Comparison of ENCODE assay signal across 1 cellular context in the genomic region with DNA sequence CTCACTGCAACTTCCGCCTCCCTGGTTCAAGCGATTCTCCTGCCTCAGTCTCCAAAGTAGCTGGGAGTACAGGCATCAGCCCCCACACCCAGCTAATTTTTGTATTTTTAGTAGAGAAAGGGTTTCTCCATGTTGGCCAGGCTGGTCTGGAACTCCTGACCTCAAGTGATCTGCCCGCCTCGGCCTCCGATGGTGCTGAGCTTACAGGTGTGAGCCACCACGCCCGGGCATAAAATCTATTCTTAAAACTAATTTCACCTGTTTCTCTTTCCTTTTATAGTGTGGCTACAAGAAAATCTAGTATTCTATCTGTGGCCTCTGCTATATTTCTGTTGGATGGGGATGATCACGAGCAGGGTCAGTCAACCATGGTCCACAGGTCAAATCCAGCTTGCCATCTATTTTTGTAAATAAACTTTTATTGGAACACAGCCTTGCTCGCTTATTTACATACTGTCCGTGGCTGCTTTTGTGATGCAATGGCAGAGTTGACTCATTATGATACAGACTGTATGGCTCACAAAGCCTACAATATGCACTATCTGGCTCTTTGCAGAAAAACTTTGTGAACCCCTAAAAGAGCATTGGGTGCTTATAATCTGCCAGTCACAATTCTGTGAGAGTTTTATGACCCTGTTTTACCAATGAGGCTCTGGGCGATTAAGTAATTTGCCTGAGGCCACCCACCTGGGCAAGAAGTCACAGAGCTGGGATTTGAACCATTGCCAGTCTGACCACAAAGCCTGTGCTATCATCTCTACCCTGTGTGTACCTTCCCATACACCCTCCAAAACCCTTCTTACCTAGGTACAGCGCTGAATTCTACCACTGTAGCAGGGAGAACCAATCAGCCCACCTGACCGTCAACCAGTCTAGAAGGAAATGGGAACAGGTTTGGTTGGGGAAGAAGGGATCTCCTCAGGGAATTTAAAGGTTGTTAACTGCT.
TF ChIP-seq lines count a peak whose summit lies in the region.

No MANE protein-coding gene starts in this region.

TF ChIP-seq in GM23338, 12 proteins besides CTCF, POLR2A, EP300 and RAD21 (continued from another document):
- TF ChIP-seq, protein P1, sequence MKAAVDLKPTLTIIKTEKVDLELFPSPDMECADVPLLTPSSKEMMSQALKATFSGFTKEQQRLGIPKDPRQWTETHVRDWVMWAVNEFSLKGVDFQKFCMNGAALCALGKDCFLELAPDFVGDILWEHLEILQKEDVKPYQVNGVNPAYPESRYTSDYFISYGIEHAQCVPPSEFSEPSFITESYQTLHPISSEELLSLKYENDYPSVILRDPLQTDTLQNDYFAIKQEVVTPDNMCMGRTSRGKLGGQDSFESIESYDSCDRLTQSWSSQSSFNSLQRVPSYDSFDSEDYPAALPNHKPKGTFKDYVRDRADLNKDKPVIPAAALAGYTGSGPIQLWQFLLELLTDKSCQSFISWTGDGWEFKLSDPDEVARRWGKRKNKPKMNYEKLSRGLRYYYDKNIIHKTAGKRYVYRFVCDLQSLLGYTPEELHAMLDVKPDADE (IDR thresholded peaks at IDR 0.05): no peak
- TF ChIP-seq STAT1 (IDR thresholded peaks at IDR 0.05; ENCODE audit: unreplicated experiment): no peak
- TF ChIP-seq EZH2phosphoT487 (IDR thresholded peaks at IDR 0.05; ENCODE audit: unreplicated experiment): no peak
- no peak for TF ChIP-seq NANOG (IDR thresholded peaks at IDR 0.05; ENCODE audit: borderline replicate concordance)
- no peak for TF ChIP-seq POLR2AphosphoS5 (IDR thresholded peaks at IDR 0.05; ENCODE audit: low read depth)
- no peak for TF ChIP-seq ZNF114 (CRISPR knock-in tag; IDR thresholded peaks at IDR 0.05)
- no peak for TF ChIP-seq EZH2 (IDR thresholded peaks at IDR 0.05; ENCODE audit: low read depth, unreplicated experiment)
- TF ChIP-seq, protein P2, sequence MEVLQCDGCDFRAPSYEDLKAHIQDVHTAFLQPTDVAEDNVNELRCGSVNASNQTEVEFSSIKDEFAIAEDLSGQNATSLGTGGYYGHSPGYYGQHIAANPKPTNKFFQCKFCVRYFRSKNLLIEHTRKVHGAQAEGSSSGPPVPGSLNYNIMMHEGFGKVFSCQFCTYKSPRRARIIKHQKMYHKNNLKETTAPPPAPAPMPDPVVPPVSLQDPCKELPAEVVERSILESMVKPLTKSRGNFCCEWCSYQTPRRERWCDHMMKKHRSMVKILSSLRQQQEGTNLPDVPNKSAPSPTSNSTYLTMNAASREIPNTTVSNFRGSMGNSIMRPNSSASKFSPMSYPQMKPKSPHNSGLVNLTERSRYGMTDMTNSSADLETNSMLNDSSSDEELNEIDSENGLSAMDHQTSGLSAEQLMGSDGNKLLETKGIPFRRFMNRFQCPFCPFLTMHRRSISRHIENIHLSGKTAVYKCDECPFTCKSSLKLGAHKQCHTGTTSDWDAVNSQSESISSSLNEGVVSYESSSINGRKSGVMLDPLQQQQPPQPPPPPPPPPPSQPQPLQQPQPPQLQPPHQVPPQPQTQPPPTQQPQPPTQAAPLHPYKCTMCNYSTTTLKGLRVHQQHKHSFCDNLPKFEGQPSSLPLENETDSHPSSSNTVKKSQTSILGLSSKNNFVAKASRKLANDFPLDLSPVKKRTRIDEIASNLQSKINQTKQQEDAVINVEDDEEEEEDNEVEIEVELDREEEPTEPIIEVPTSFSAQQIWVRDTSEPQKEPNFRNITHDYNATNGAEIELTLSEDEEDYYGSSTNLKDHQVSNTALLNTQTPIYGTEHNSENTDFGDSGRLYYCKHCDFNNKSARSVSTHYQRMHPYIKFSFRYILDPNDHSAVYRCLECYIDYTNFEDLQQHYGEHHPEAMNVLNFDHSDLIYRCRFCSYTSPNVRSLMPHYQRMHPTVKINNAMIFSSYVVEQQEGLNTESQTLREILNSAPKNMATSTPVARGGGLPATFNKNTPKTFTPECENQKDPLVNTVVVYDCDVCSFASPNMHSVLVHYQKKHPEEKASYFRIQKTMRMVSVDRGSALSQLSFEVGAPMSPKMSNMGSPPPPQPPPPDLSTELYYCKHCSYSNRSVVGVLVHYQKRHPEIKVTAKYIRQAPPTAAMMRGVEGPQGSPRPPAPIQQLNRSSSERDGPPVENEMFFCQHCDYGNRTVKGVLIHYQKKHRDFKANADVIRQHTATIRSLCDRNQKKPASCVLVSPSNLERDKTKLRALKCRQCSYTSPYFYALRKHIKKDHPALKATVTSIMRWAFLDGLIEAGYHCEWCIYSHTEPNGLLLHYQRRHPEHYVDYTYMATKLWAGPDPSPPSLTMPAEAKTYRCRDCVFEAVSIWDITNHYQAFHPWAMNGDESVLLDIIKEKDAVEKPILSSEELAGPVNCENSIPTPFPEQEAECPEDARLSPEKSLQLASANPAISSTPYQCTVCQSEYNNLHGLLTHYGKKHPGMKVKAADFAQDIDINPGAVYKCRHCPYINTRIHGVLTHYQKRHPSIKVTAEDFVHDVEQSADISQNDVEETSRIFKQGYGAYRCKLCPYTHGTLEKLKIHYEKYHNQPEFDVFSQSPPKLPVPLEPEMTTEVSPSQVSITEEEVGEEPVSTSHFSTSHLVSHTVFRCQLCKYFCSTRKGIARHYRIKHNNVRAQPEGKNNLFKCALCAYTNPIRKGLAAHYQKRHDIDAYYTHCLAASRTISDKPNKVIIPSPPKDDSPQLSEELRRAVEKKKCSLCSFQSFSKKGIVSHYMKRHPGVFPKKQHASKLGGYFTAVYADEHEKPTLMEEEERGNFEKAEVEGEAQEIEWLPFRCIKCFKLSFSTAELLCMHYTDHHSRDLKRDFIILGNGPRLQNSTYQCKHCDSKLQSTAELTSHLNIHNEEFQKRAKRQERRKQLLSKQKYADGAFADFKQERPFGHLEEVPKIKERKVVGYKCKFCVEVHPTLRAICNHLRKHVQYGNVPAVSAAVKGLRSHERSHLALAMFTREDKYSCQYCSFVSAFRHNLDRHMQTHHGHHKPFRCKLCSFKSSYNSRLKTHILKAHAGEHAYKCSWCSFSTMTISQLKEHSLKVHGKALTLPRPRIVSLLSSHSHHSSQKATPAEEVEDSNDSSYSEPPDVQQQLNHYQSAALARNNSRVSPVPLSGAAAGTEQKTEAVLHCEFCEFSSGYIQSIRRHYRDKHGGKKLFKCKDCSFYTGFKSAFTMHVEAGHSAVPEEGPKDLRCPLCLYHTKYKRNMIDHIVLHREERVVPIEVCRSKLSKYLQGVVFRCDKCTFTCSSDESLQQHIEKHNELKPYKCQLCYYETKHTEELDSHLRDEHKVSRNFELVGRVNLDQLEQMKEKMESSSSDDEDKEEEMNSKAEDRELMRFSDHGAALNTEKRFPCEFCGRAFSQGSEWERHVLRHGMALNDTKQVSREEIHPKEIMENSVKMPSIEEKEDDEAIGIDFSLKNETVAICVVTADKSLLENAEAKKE (CRISPR knock-in tag; IDR thresholded peaks at IDR 0.05): no peak
TF ChIP-seq in GM23338: peak in this region for 0.
